Comparison of ENCODE assay signal across 2 cellular contexts in the genomic region with DNA sequence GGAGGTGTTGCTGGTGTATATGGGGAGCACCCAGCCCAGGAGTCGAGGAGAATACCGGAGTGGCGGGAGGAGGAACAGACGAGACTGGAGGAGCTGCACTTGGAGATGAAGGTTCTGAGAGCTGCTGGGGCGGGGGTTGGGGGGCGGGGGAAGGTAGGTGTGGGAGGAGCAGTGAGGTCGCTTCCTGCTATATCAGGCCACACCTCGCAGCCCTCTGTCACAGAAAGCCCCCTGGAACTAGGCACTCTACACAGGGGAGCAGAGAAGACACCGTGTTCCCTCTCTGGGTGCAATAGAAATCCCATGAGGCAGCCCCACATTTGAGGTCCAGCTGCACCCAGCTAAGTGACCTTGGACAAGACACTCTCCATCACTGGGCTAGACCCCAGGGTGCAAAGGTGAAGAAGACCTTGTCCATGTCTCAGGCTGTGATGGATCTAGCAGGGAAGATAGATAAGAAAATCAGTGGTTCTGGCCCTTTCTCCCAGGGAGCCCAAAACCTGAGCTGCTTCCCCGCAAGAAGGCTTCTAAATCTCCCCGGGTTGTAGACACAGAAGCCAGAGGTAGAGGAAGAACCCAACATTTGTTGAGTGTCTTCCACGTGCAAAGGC.
TF ChIP-seq lines count a peak whose summit lies in the region.

No MANE protein-coding gene starts in this region.

TF ChIP-seq in WTC11, 78 proteins besides CTCF, POLR2A, EP300 and RAD21 (continues in another document):
- TF ChIP-seq, protein P1, sequence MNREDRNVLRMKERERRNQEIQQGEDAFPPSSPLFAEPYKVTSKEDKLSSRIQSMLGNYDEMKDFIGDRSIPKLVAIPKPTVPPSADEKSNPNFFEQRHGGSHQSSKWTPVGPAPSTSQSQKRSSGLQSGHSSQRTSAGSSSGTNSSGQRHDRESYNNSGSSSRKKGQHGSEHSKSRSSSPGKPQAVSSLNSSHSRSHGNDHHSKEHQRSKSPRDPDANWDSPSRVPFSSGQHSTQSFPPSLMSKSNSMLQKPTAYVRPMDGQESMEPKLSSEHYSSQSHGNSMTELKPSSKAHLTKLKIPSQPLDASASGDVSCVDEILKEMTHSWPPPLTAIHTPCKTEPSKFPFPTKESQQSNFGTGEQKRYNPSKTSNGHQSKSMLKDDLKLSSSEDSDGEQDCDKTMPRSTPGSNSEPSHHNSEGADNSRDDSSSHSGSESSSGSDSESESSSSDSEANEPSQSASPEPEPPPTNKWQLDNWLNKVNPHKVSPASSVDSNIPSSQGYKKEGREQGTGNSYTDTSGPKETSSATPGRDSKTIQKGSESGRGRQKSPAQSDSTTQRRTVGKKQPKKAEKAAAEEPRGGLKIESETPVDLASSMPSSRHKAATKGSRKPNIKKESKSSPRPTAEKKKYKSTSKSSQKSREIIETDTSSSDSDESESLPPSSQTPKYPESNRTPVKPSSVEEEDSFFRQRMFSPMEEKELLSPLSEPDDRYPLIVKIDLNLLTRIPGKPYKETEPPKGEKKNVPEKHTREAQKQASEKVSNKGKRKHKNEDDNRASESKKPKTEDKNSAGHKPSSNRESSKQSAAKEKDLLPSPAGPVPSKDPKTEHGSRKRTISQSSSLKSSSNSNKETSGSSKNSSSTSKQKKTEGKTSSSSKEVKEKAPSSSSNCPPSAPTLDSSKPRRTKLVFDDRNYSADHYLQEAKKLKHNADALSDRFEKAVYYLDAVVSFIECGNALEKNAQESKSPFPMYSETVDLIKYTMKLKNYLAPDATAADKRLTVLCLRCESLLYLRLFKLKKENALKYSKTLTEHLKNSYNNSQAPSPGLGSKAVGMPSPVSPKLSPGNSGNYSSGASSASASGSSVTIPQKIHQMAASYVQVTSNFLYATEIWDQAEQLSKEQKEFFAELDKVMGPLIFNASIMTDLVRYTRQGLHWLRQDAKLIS (CRISPR knock-in tag; IDR thresholded peaks at IDR 0.05; ENCODE audit: borderline replicate concordance), result no peak
- no peak for TF ChIP-seq TEAD1 (CRISPR knock-in tag; IDR thresholded peaks at IDR 0.05)
- TF ChIP-seq, protein P2, sequence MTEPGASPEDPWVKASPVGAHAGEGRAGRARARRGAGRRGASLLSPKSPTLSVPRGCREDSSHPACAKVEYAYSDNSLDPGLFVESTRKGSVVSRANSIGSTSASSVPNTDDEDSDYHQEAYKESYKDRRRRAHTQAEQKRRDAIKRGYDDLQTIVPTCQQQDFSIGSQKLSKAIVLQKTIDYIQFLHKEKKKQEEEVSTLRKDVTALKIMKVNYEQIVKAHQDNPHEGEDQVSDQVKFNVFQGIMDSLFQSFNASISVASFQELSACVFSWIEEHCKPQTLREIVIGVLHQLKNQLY (CRISPR knock-in tag; IDR thresholded peaks at IDR 0.05), result no peak
- no peak for TF ChIP-seq NFE2L1 (CRISPR knock-in tag; IDR thresholded peaks at IDR 0.05)
- TF ChIP-seq MXD4 (CRISPR knock-in tag; IDR thresholded peaks at IDR 0.05; ENCODE audit: borderline replicate concordance), result no peak
- TF ChIP-seq, protein P3, sequence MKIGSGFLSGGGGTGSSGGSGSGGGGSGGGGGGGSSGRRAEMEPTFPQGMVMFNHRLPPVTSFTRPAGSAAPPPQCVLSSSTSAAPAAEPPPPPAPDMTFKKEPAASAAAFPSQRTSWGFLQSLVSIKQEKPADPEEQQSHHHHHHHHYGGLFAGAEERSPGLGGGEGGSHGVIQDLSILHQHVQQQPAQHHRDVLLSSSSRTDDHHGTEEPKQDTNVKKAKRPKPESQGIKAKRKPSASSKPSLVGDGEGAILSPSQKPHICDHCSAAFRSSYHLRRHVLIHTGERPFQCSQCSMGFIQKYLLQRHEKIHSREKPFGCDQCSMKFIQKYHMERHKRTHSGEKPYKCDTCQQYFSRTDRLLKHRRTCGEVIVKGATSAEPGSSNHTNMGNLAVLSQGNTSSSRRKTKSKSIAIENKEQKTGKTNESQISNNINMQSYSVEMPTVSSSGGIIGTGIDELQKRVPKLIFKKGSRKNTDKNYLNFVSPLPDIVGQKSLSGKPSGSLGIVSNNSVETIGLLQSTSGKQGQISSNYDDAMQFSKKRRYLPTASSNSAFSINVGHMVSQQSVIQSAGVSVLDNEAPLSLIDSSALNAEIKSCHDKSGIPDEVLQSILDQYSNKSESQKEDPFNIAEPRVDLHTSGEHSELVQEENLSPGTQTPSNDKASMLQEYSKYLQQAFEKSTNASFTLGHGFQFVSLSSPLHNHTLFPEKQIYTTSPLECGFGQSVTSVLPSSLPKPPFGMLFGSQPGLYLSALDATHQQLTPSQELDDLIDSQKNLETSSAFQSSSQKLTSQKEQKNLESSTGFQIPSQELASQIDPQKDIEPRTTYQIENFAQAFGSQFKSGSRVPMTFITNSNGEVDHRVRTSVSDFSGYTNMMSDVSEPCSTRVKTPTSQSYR (CRISPR knock-in tag; IDR thresholded peaks at IDR 0.05), result no peak
- TF ChIP-seq NR3C1 (CRISPR knock-in tag; conservative IDR thresholded peaks at IDR 0.05; ENCODE audit: low read depth), result no peak
- TF ChIP-seq, protein P4, sequence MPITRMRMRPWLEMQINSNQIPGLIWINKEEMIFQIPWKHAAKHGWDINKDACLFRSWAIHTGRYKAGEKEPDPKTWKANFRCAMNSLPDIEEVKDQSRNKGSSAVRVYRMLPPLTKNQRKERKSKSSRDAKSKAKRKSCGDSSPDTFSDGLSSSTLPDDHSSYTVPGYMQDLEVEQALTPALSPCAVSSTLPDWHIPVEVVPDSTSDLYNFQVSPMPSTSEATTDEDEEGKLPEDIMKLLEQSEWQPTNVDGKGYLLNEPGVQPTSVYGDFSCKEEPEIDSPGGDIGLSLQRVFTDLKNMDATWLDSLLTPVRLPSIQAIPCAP (CRISPR knock-in tag; IDR thresholded peaks at IDR 0.05), result no peak
- no peak for TF ChIP-seq ZNF263 (CRISPR knock-in tag; IDR thresholded peaks at IDR 0.05; ENCODE audit: low read depth)
- no peak for TF ChIP-seq ZNF219 (CRISPR knock-in tag; IDR thresholded peaks at IDR 0.05; ENCODE audit: borderline replicate concordance)
- TF ChIP-seq HMGA2 (CRISPR knock-in tag; IDR thresholded peaks at IDR 0.05), result no peak
- TF ChIP-seq, protein P5, sequence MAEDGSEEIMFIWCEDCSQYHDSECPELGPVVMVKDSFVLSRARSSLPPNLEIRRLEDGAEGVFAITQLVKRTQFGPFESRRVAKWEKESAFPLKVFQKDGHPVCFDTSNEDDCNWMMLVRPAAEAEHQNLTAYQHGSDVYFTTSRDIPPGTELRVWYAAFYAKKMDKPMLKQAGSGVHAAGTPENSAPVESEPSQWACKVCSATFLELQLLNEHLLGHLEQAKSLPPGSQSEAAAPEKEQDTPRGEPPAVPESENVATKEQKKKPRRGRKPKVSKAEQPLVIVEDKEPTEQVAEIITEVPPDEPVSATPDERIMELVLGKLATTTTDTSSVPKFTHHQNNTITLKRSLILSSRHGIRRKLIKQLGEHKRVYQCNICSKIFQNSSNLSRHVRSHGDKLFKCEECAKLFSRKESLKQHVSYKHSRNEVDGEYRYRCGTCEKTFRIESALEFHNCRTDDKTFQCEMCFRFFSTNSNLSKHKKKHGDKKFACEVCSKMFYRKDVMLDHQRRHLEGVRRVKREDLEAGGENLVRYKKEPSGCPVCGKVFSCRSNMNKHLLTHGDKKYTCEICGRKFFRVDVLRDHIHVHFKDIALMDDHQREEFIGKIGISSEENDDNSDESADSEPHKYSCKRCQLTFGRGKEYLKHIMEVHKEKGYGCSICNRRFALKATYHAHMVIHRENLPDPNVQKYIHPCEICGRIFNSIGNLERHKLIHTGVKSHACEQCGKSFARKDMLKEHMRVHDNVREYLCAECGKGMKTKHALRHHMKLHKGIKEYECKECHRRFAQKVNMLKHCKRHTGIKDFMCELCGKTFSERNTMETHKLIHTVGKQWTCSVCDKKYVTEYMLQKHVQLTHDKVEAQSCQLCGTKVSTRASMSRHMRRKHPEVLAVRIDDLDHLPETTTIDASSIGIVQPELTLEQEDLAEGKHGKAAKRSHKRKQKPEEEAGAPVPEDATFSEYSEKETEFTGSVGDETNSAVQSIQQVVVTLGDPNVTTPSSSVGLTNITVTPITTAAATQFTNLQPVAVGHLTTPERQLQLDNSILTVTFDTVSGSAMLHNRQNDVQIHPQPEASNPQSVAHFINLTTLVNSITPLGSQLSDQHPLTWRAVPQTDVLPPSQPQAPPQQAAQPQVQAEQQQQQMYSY (CRISPR knock-in tag; IDR thresholded peaks at IDR 0.05), result no peak

TF ChIP-seq in H1, 55 proteins besides CTCF, POLR2A, EP300 and RAD21 (continued from another document and continues in another):
- TF ChIP-seq, protein P6, sequence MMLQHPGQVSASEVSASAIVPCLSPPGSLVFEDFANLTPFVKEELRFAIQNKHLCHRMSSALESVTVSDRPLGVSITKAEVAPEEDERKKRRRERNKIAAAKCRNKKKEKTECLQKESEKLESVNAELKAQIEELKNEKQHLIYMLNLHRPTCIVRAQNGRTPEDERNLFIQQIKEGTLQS (IDR thresholded peaks at IDR 0.05; ENCODE audit: insufficient read depth, low read depth, low read length), result no peak
- TF ChIP-seq CEBPB (IDR thresholded peaks at IDR 0.05; ENCODE audit: low read depth, low read length) (no peak), SIN3A (conservative IDR thresholded peaks at IDR 0.05 in 1 of 2, IDR thresholded peaks at IDR 0.05 in 1 of 2; ENCODE audit: low read depth in 1 of 2, low read length in 2 of 2) (no peak), TAF7 (optimal IDR thresholded peaks at IDR 0.05; ENCODE audit: borderline replicate concordance, low read depth, low read length) (no peak), RBBP5 (IDR thresholded peaks at IDR 0.05; ENCODE audit: borderline replicate concordance, low read depth, low read length) (no peak), TEAD4 (IDR thresholded peaks at IDR 0.05; ENCODE audit: low read depth, low read length) (no peak), SP2 (IDR thresholded peaks at IDR 0.05; ENCODE audit: low read length) (no peak), RXRA (IDR thresholded peaks at IDR 0.05; ENCODE audit: insufficient read depth, low read depth, low read length) (no peak), SP1 (IDR thresholded peaks at IDR 0.05; ENCODE audit: low read depth, low read length) (no peak), ASH2L (IDR thresholded peaks at IDR 0.05; ENCODE audit: low read length) (no peak), BCL11A (IDR thresholded peaks at IDR 0.05; ENCODE audit: low read depth in 2 of 2, low read length in 2 of 2) (no peak), RFX5 (IDR thresholded peaks at IDR 0.05; ENCODE audit: borderline replicate concordance, low read depth, low read length) (no peak), TBP (IDR thresholded peaks at IDR 0.05; ENCODE audit: low read depth, low read length) (no peak), CHD7 (IDR thresholded peaks at IDR 0.05; ENCODE audit: insufficient replicate concordance, low read length) (no peak)
- TF ChIP-seq, protein P7, sequence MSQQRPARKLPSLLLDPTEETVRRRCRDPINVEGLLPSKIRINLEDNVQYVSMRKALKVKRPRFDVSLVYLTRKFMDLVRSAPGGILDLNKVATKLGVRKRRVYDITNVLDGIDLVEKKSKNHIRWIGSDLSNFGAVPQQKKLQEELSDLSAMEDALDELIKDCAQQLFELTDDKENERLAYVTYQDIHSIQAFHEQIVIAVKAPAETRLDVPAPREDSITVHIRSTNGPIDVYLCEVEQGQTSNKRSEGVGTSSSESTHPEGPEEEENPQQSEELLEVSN (IDR thresholded peaks at IDR 0.05), result no peak
